13 cellular contexts compared by ENCODE assay signal in genomic region chr20:47985092-47985850, GRCh38.
DNase-seq lines count a peak whose midpoint lies in the region; ATAC-seq and TF ChIP-seq lines count a peak whose summit lies in the region.
"Had no signal": no experiment of that assay in that cellular context is flagged by ENCODE, and none has a peak within 500 bp of the region (broad histone marks: within the 10 kb centered on the region; RNA-seq: fewer than 3 reads in every experiment).

No MANE protein-coding gene starts in this region.

- peaks cover 48% of the 10 kb centered on the region for H3K27me3 Mint-ChIP-seq in T-helper 17 cell

- DNase-seq in EL = peak; percentile 66
- DNase-seq in HT1080 (ENCODE audit: low read depth) = peak; percentile 52
- peak; percentile 7 for DNase-seq in astrocyte of the spinal cord (ENCODE audit: low read depth, low spot score)
- peak; percentile 64 for DNase-seq in mesendoderm
- DNase-seq in T-helper 17 cell = no peak
- DNase-seq in HUDEP-2 (lab: John Stamatoyannopoulos, UW; ENCODE audit: unreplicated experiment in 76 of 76) = no peak
- DNase-seq: DMS79 treated with DMSO at 0.1 percent for 48 hours; left ventricle myocardium superior; NCI-H1694 treated with DMSO at 0.1 percent for 48 hours; stimulated activated CD4-positive, alpha-beta T cell treated with anti-CD3 and anti-CD28 coated beads, Interleukin-1b, Interleukin-23, amount 100 ng/mL, for 48 hours; stimulated activated naive CD4-positive, alpha-beta T cell had no signal

- H3K4me1 Mint-ChIP-seq in T-helper 17 cell = peaks cover 6% of the 10 kb centered on the region
- H3K4me1 Mint-ChIP-seq: activated naive CD4-positive, alpha-beta T cell treated with anti-CD3 and anti-CD28 coated beads, Interleukin-2, amount 50 U/mL, for 24 hours had no signal

- H4K8ac ChIP-seq in mesendoderm (ENCODE audit: low read depth, low read length) = no peak overlapping the region

- H3K9ac ChIP-seq in mesendoderm (ENCODE audit: low read length) = no peak overlapping the region

- H3K56ac ChIP-seq in mesendoderm (ENCODE audit: low read length) = no peak overlapping the region

- H3K18ac ChIP-seq in mesendoderm (ENCODE audit: low read length) = no peak overlapping the region

- no peaks in the 10 kb centered on the region for H3K79me1 ChIP-seq in mesendoderm (ENCODE audit: low read length)

- H3K23ac ChIP-seq in mesendoderm (ENCODE audit: low read length) = no peak overlapping the region

- no peaks in the 10 kb centered on the region for H3K9me3 ChIP-seq in T-helper 17 cell (ENCODE audit: control insufficient read depth, low read length, poor library complexity, severe bottlenecking)

- H4K5ac ChIP-seq in mesendoderm (ENCODE audit: low read length) = no peak overlapping the region

- no peak overlapping the region for H3K27ac ChIP-seq in mesendoderm (ENCODE audit: low read depth, low read length)

- no peaks in the 10 kb centered on the region for H3K79me2 ChIP-seq in mesendoderm (ENCODE audit: control insufficient read depth, insufficient read depth, low read length)

- no peak overlapping the region for H2BK15ac ChIP-seq in mesendoderm (replicated peaks; ENCODE audit: low read depth)

- no peak overlapping the region for H3K4ac ChIP-seq in mesendoderm (ENCODE audit: low read depth, low read length)

- no peaks in the 10 kb centered on the region for H3K36me3 ChIP-seq in mesendoderm (ENCODE audit: control insufficient read depth, insufficient read depth, low read length)

- H3K27ac Mint-ChIP-seq in T-helper 17 cell = no peak overlapping the region
- H3K27ac Mint-ChIP-seq: activated naive CD4-positive, alpha-beta T cell treated with anti-CD3 and anti-CD28 coated beads, Interleukin-2, amount 50 U/mL, for 24 hours had no signal

- no peak overlapping the region for H2BK120ac ChIP-seq in mesendoderm (ENCODE audit: low read depth, low read length)

- H3K4me2 ChIP-seq in mesendoderm (ENCODE audit: low read length) = no peak overlapping the region

- H2AK5ac ChIP-seq in mesendoderm (ENCODE audit: low read length) = no peak overlapping the region

- in situ Hi-C loops in astrocyte of the spinal cord (cut with HindIII; ENCODE audit: low sequenced_read_pairs) = no loop called here

- no peak overlapping the region for H2BK5ac ChIP-seq in mesendoderm (ENCODE audit: low read length)

- H3K4me3 ChIP-seq in astrocyte of the spinal cord (ENCODE audit: low read depth, low read length) (no peak overlapping the region), mesendoderm (ENCODE audit: low read length) (no peak overlapping the region)

- H3K4me3 Mint-ChIP-seq in T-helper 17 cell = no peak overlapping the region
- H3K4me3 Mint-ChIP-seq: activated naive CD4-positive, alpha-beta T cell treated with anti-CD3 and anti-CD28 coated beads, Interleukin-2, amount 50 U/mL, for 24 hours had no signal

- TF ChIP-seq CTCF in astrocyte of the spinal cord (IDR thresholded peaks at IDR 0.05; ENCODE audit: low read depth, low read length) = no peak

- H3K27me3 ChIP-seq in mesendoderm (ENCODE audit: insufficient read depth, low read length, poor library complexity) = no peaks in the 10 kb centered on the region

- peaks cover 2% of the 10 kb centered on the region for H3K36me3 Mint-ChIP-seq in T-helper 17 cell (ENCODE audit: low read depth)
- H3K36me3 Mint-ChIP-seq: activated naive CD4-positive, alpha-beta T cell treated with anti-CD3 and anti-CD28 coated beads, Interleukin-2, amount 50 U/mL, for 24 hours had no signal

- no peak for ATAC-seq in T-helper 17 cell
- no peak for ATAC-seq in GM18867 (IDR thresholded peaks at IDR 0.05; ENCODE audit: unreplicated experiment)
- ATAC-seq: left ventricle myocardium superior had no signal

- WGBS in mesendoderm (ENCODE audit: extremely low coverage, insufficient coverage, low lambda C conversion rate) = no CpG with 5 or more reads among the region's 7 CpGs

- H3K4me1 ChIP-seq in mesendoderm (ENCODE audit: control insufficient read depth, low read depth, low read length) = no peaks in the 10 kb centered on the region

Comparison
In these comparisons a context has a peak if more than half of its experiments do, and no peak if none do; other contexts are left out.
1. DNase-seq: peak in EL (single experiment), HT1080 (single experiment), astrocyte of the spinal cord (single experiment) and mesendoderm (single experiment); none in T-helper 17 cell (0 of 3) and HUDEP-2 (0 of 76).